1 cellular context compared by ENCODE assay signal in the genomic region with DNA sequence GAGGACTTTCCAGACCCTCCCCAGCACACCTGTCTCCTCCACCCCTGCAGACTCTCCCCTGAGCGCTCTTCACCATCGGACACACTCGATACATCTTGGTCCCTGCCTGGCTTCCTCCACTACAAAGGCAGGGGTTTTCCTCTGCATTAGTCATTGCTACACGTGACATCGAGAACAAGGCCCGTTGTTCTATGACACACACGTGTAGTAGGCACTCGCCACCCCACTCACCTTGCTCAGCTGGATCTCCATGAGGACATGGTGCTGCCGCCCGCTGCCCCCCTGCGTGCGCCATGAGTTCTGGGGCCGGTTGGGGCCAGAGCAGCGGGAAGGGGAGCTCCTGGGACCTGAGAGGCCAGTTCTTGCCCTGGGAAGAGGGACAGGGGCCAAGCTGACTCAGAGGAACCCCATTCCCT.
TF ChIP-seq lines count a peak whose summit lies in the region.

No MANE protein-coding gene starts in this region.

TF ChIP-seq in HCT116, 20 proteins besides CTCF, POLR2A, EP300 and RAD21:
- TF ChIP-seq SP1 (IDR thresholded peaks at IDR 0.05; ENCODE audit: low read depth) (no peak), ELF1 (IDR thresholded peaks at IDR 0.05; ENCODE audit: borderline replicate concordance, low read depth) (no peak), YY1 (IDR thresholded peaks at IDR 0.05; ENCODE audit: extremely low read depth, insufficient replicate concordance, low read depth, low read length) (no peak), EZH2 (IDR thresholded peaks at IDR 0.05) (no peak), ZFX (IDR thresholded peaks at IDR 0.05) (no peak), CEBPB (IDR thresholded peaks at IDR 0.05; ENCODE audit: low read depth) (no peak), EGR1 (IDR thresholded peaks at IDR 0.05; ENCODE audit: low read depth) (no peak), EZH2phosphoT487 (IDR thresholded peaks at IDR 0.05; ENCODE audit: borderline replicate concordance) (no peak)
- TF ChIP-seq, protein P1, sequence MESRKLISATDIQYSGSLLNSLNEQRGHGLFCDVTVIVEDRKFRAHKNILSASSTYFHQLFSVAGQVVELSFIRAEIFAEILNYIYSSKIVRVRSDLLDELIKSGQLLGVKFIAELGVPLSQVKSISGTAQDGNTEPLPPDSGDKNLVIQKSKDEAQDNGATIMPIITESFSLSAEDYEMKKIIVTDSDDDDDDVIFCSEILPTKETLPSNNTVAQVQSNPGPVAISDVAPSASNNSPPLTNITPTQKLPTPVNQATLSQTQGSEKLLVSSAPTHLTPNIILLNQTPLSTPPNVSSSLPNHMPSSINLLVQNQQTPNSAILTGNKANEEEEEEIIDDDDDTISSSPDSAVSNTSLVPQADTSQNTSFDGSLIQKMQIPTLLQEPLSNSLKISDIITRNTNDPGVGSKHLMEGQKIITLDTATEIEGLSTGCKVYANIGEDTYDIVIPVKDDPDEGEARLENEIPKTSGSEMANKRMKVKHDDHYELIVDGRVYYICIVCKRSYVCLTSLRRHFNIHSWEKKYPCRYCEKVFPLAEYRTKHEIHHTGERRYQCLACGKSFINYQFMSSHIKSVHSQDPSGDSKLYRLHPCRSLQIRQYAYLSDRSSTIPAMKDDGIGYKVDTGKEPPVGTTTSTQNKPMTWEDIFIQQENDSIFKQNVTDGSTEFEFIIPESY (IDR thresholded peaks at IDR 0.05; ENCODE audit: extremely low read depth, insufficient replicate concordance, low read length): no peak
- TF ChIP-seq, protein P2, sequence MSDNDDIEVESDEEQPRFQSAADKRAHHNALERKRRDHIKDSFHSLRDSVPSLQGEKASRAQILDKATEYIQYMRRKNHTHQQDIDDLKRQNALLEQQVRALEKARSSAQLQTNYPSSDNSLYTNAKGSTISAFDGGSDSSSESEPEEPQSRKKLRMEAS (IDR thresholded peaks at IDR 0.05): no peak; the same call in none of the 2 replicates
